In genomic region chr1:16684152-16684551, GRCh38 we compare ENCODE assay signal across 2 cellular contexts. TPM values are rescaled to one million over a fixed set of nuclear protein-coding genes. Genes with fewer than 3 reads are reported as not detected.
"Had no signal": no experiment of that assay in that cellular context is flagged by ENCODE, and none has a peak within 500 bp of the region (broad histone marks: within the 10 kb centered on the region; RNA-seq: fewer than 3 reads in every experiment).

No MANE protein-coding gene starts in this region.

RNA-seq across cellular contexts. Expression of gene RNU1-3, which starts 17.4 kb away (rescaled TPM):
- total RNA-seq: myocyte, right atrium auricular region had no signal

RNA-seq across cellular contexts. Expression of gene RNU1-4, which starts 56.2 kb away (rescaled TPM):
- total RNA-seq: myocyte, right atrium auricular region had no signal
